ENCODE assay signal across 8 cellular contexts in the genomic region with DNA sequence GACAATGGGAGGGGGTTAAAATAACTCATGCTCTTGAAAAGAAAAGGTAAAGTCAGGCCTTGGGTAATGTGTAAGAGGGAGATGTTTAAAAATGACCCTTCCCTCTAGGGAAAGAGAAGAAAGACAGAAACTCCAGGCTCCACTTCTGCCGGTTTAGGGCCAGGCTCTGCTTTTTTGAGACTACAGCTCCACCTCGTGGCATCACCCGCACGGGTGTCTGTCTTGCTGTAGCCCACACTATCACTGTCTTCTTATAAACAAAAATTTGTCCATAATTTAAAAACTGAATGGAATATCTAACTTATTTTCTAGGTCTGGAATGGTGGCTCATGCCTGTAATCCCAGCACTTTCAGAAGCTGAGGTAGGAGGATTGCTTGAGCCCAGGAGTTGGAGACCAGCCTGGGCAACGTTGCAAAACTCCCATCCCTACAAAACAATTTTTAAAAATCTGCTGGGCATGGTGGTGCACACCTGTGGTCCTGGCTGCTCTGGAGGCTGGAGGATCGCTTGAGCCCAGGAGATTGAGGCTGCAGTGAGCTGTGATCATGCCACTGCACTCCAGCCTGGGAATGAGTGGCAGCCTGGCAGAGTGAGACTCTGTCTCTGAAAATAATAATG.
DNase-seq lines count a peak whose midpoint lies in the region; TF ChIP-seq lines count a peak whose summit lies in the region.

No MANE protein-coding gene starts in this region.

- peaks cover 29% of the 10 kb centered on the region for H3K27me3 Mint-ChIP-seq in Calu3 (ENCODE audit: unreplicated experiment)
- peaks cover 16% of the 10 kb centered on the region for H3K27me3 Mint-ChIP-seq in H9 (ENCODE audit: low read depth)

- WGBS in H9 (ENCODE audit: extremely low coverage, insufficient read length, low lambda C conversion rate): no CpG with 5 or more reads among the region's 6 CpGs

- H3K14ac ChIP-seq in H9 (ENCODE audit: insufficient read depth, low read length): no peak overlapping the region

- no peak overlapping the region for H3K4ac ChIP-seq in H9 (ENCODE audit: low read depth, low read length)

- H2BK20ac ChIP-seq in H9 (ENCODE audit: low read depth, low read length, poor library complexity, severe bottlenecking): no peak overlapping the region

- H4K20me1 ChIP-seq in H9 (ENCODE audit: control insufficient read depth, insufficient read depth, insufficient read length): no peaks in the 10 kb centered on the region

- no peaks in the 10 kb centered on the region for H3K9me3 ChIP-seq in H9 (ENCODE audit: control insufficient read depth, low read depth, low read length)

- H3K27me3 ChIP-seq in H9 (ENCODE audit: insufficient read depth, low read length): no peaks in the 10 kb centered on the region
- H3K27me3 ChIP-seq in dorsolateral prefrontal cortex: peaks cover 0 to 7% (median 0%) of the 10 kb centered on the region in 45 donors

- H3K79me2 ChIP-seq in H9 (ENCODE audit: insufficient read depth, low read length): no peaks in the 10 kb centered on the region

- peak; percentile 63 for DNase-seq in Calu3
- peak; percentile 67 for DNase-seq in H9
- DNase-seq in NCI-H526 treated with DMSO at 0.1 percent for 48 hours (lab: John Stamatoyannopoulos, UW): peak; percentile 54
- DNase-seq in activated CD4-positive, alpha-beta T cell treated with anti-CD3 and anti-CD28 coated beads, Interleukin-2, amount 50 U/mL, for 48 hours: peak; percentile 68 to 76
- peak; percentile 71 to 88 (median 79) for DNase-seq in dorsolateral prefrontal cortex
- DNase-seq in lung microvascular endothelial cell (ENCODE audit: low read depth in 2 of 2): peak; percentile 68 to 79
- DNase-seq in stimulated activated CD8-positive, alpha-beta memory T cell treated with anti-CD3 and anti-CD28 coated beads, Interleukin-2, amount 100 ng/mL, for 48 hours (ENCODE audit: low read depth in 2 of 2): peak; percentile 35 to 39
- DNase-seq in NCI-H1048 (lab: John Stamatoyannopoulos, UW): no peak

- H4K8ac ChIP-seq in H9 (replicated peaks; ENCODE audit: insufficient read length, low read depth, low read length): no peak overlapping the region

- no peaks in the 10 kb centered on the region for H3K36me3 Mint-ChIP-seq in Calu3 (ENCODE audit: insufficient read depth, unreplicated experiment)
- no peaks in the 10 kb centered on the region for H3K36me3 Mint-ChIP-seq in H9 (ENCODE audit: insufficient read depth in 1 of 3, low read depth in 3 of 3)

- CTCF ChIA-PET in Calu3 (lab: Charles Lee): interaction anchor here (0.6 to 2.3 kb wide), 4 partner anchors 16 to 412 kb away, joined by 3 to 14 read pairs (median 10); no protein-coding TSS in a partner anchor

- intact Hi-C loops in Calu3 (cut with micrococcal nuclease; ENCODE audit: unreplicated experiment): loop anchor here (1.0 kb wide), 2 partner anchors 374 to 412 kb away; no protein-coding TSS in a partner anchor
- intact Hi-C loops in dorsolateral prefrontal cortex (cut with DNase I): loop anchor here (1.0 to 10.0 kb wide), 7 partner anchors 72 to 375 kb away; a partner anchor contains a TSS

- H3T11ph ChIP-seq in H9 (ENCODE audit: low read length): no peak overlapping the region

- no peak overlapping the region for H3K18ac ChIP-seq in H9 (ENCODE audit: insufficient read length, low read depth, low read length)

- no peak overlapping the region for H2AK5ac ChIP-seq in H9 (ENCODE audit: insufficient read length, low read length)

- no peak overlapping the region for H3K27ac ChIP-seq in H9 (ENCODE audit: insufficient read length, low read depth, low read length)
- H3K27ac ChIP-seq in dorsolateral prefrontal cortex: peak overlapping the region in 5 of 59 donors; percentile 4 to 64 (median 19)

- H3K4me3 ChIP-seq in dorsolateral prefrontal cortex: no peak overlapping the region

- H2BK120ac ChIP-seq in H9 (ENCODE audit: low read depth, low read length, poor library complexity, severe bottlenecking): no peak overlapping the region

- H2BK12ac ChIP-seq in H9 (ENCODE audit: insufficient read length, low read depth, low read length): no peak overlapping the region

- no peaks in the 10 kb centered on the region for H3K79me1 ChIP-seq in H9 (ENCODE audit: insufficient read depth, low read depth, low read length, poor library complexity, severe bottlenecking)

- TF ChIP-seq CTCF in Calu3 (IDR thresholded peaks at IDR 0.05; ENCODE audit: unreplicated experiment) (peak; percentile 17), H9 (conservative IDR thresholded peaks at IDR 0.05) (peak; percentile 93), dorsolateral prefrontal cortex (IDR thresholded peaks at IDR 0.05 in 54 of 56, conservative IDR thresholded peaks at IDR 0.05 in 2 of 56; ENCODE audit: low read depth in 1 of 56, partially characterized antibody in 56 of 56) (peak; percentile 57 to 97 (median 89))

- H4K91ac ChIP-seq in H9 (ENCODE audit: insufficient read length, low read depth, low read length): no peak overlapping the region

- H3K56ac ChIP-seq in H9 (ENCODE audit: insufficient read length, low read depth, low read length): no peak overlapping the region

- no peak overlapping the region for H2BK15ac ChIP-seq in H9 (ENCODE audit: low read depth, low read length)

- H4K5ac ChIP-seq in H9 (ENCODE audit: insufficient read length, low read depth, low read length): no peak overlapping the region

- BruUV-seq in Calu3 (replicated peaks; lab: Mats Ljungman, UMichigan): no TSS peak

- peaks cover 10% of the 10 kb centered on the region; the same call in 1 of the 2 replicates for H3K4me1 ChIP-seq in H9 (ENCODE audit: insufficient read depth, low read length)

- no peak overlapping the region for H2BK5ac ChIP-seq in H9 (ENCODE audit: insufficient read length, low read length)

- no peaks in the 10 kb centered on the region for H3K4me1 Mint-ChIP-seq in Calu3 (ENCODE audit: low read depth, unreplicated experiment)
- peaks cover 34 to 49% of the 10 kb centered on the region in 2 experiments for H3K4me1 Mint-ChIP-seq in H9

- no peaks in the 10 kb centered on the region for H3K9me3 Mint-ChIP-seq in Calu3 (ENCODE audit: low read depth, unreplicated experiment)
- no peaks in the 10 kb centered on the region; a peak in 1 of 5 replicates for H3K9me3 Mint-ChIP-seq in H9

- H3K27ac Mint-ChIP-seq in Calu3 (ENCODE audit: unreplicated experiment) (no peak overlapping the region), H9 (peak overlapping the region in 1 of 3 experiments; percentile 13; a peak in 1 of 7 replicates)

- no peak overlapping the region for H3K9ac ChIP-seq in H9 (ENCODE audit: extremely low read depth, insufficient read length, low read length)

- H3K23ac ChIP-seq in H9 (ENCODE audit: insufficient read length, low read depth, low read length): no peak overlapping the region

- peaks cover 8% of the 10 kb centered on the region for H3K23me2 ChIP-seq in H9 (ENCODE audit: insufficient read length, low read depth, low read length, poor library complexity, severe bottlenecking)

- no peak overlapping the region for H3K4me2 ChIP-seq in H9 (ENCODE audit: insufficient read depth, insufficient read length, low read length)

- no peak overlapping the region for H2AFZ ChIP-seq in H9 (ENCODE audit: low read length)

- H3K4me3 Mint-ChIP-seq in Calu3 (ENCODE audit: low read depth, unreplicated experiment): no peak overlapping the region
- H3K4me3 Mint-ChIP-seq in H9: no peak overlapping the region; a peak in 1 of 5 replicates

Comparison
In these comparisons a context has a peak if more than half of its experiments do, and no peak if none do; other contexts are left out.
1. CTCF ChIP-seq: peak in every context shown above with its lines; median percentile 93 in H9; 89 in dorsolateral prefrontal cortex; 17 in Calu3.